8 cellular contexts compared by ENCODE assay signal in genomic region chr15:65377105-65377975, GRCh38. TPM values are rescaled to one million over a fixed set of nuclear protein-coding genes. Genes with fewer than 3 reads are reported as not detected.
DNase-seq lines count a peak whose midpoint lies in the region; FAIRE-seq and TF ChIP-seq lines count a peak whose summit lies in the region.

No MANE protein-coding gene starts in this region.

- DNase-seq in HAP-1 (ENCODE audit: low spot score in 2 of 2) (peak; percentile 43 to 77), amygdala (lab: John Stamatoyannopoulos, UW) (peak in 33 of 56 donors; percentile 11 to 65 (median 41)), sigmoid colon (no peak), erythroblast (lab: John Stamatoyannopoulos, UW) (no peak), D721Med (ENCODE audit: insufficient read length, low spot score) (no peak), germinal center (ENCODE audit: low spot score) (no peak)

- H3K4me3 ChIP-seq in ACC112 (ENCODE audit: low read depth, low read length) (peak overlapping the region; percentile 78), HAP-1 (peak overlapping the region; percentile 70), iPS-11a (ENCODE audit: low read depth, low read length) (peak overlapping the region; percentile 83), sigmoid colon (peak overlapping the region; percentile 32 to 59 (median 54))

- TF ChIP-seq CTCF in sigmoid colon (IDR thresholded peaks at IDR 0.05) (no peak), D721Med (IDR thresholded peaks at IDR 0.05; ENCODE audit: insufficient read depth, missing control alignments) (no peak)

- 1% methylated on average over 99 of the region's 99 CpGs for WGBS in sigmoid colon, 2 donors

- H3K36me3 ChIP-seq in ACC112 (ENCODE audit: insufficient read depth, low read length) = no peaks in the 10 kb centered on the region
- H3K36me3 ChIP-seq in HAP-1 (replicated peaks) = peaks cover 19% of the 10 kb centered on the region; the same call in 1 of the 2 replicates
- H3K36me3 ChIP-seq in sigmoid colon = no peaks in the 10 kb centered on the region

- intact Hi-C loops in sigmoid colon (cut with DNase I) = no loop called here

- H3K79me2 ChIP-seq in ACC112 (ENCODE audit: control insufficient read depth, insufficient read depth, low read length, unreplicated experiment) = no peaks in the 10 kb centered on the region

- H3K27ac ChIP-seq in ACC112 (ENCODE audit: low read depth, low read length) (no peak overlapping the region), sigmoid colon (no peak overlapping the region)

- peak overlapping the region; percentile 65 for H2AFZ ChIP-seq in ACC112 (ENCODE audit: low read length, unreplicated experiment)

- in situ Hi-C loops in HAP-1 (cut with MboI; ENCODE audit: low sequenced_read_pairs) = no loop called here

- no peaks in the 10 kb centered on the region for H3K9me3 ChIP-seq in HAP-1
- no peaks in the 10 kb centered on the region for H3K9me3 ChIP-seq in sigmoid colon

- no peak for TF ChIP-seq EP300 in sigmoid colon (IDR thresholded peaks at IDR 0.05)

- FAIRE-seq in D721Med (lab: Jason Lieb, UNC) = no peak

- H3K4me1 ChIP-seq in ACC112 (ENCODE audit: control insufficient read depth, insufficient read depth, low read length, unreplicated experiment) (peaks cover 3% of the 10 kb centered on the region), HAP-1 (peaks cover 12% of the 10 kb centered on the region), sigmoid colon (peaks cover 0 to 24% (median 23%) of the 10 kb centered on the region in 4 donors)

- H3K27me3 ChIP-seq in ACC112 (ENCODE audit: insufficient read depth, low read length) (peaks cover 75% of the 10 kb centered on the region), HAP-1 (ENCODE audit: low read depth) (no peaks in the 10 kb centered on the region), sigmoid colon (peaks cover 0 to 84% (median 42%) of the 10 kb centered on the region in 3 donors)

- TF ChIP-seq POLR2A in sigmoid colon (IDR thresholded peaks at IDR 0.05) (no peak), erythroblast (IDR thresholded peaks at IDR 0.05; ENCODE audit: low read length) (no peak)

RNA-seq across cellular contexts. Expression of gene IGDCC3, which starts 0.5 kb away (rescaled TPM):
- under 1 TPM in 3 of 4 donors, not detected in 1; under 0.01 to 0.55 (median 0.41) TPM for total RNA-seq in sigmoid colon
- under 1 TPM in 2 of 3 donors, not detected in 1; under 0.01 to 0.12 TPM for polyA plus RNA-seq in sigmoid colon

RNA-seq across cellular contexts. Expression of gene IGDCC4, which starts 45.4 kb away (rescaled TPM):
- 1 to 10 TPM in 2 of 4 donors, under 1 TPM in 2; 0.27 to 2.8 (median 0.96) TPM for total RNA-seq in sigmoid colon
- 1 to 10 TPM in 1 of 3 donors, under 1 TPM in 2; 0.23 to 1.5 (median 0.60) TPM for polyA plus RNA-seq in sigmoid colon

Comparison
In these comparisons a context has a peak if more than half of its experiments do, and no peak if none do; other contexts are left out.
1. DNase-seq: peak in HAP-1 (2 of 2) and amygdala (33 of 56); none in sigmoid colon (single experiment), erythroblast (0 of 2), D721Med (single experiment) and germinal center (single experiment).
2. Peak in every context shown above with its lines, with median percentiles within 50 percentile points of each other: H3K4me3 ChIP-seq.